8 cellular contexts compared by ENCODE assay signal in genomic region chr7:151245360-151246160, GRCh38. TPM values are rescaled to one million over a fixed set of nuclear protein-coding genes. Genes with fewer than 3 reads are reported as not detected.
DNase-seq lines count a peak whose midpoint lies in the region; ATAC-seq and TF ChIP-seq lines count a peak whose summit lies in the region.

No MANE protein-coding gene starts in this region.

- H3K36me3 Mint-ChIP-seq in brain, result peaks cover 3% of the 10 kb centered on the region

- peak; percentile 63 to 77 for TF ChIP-seq CTCF in brain (conservative IDR thresholded peaks at IDR 0.05)

- peak overlapping the region; percentile 91 to 99 (median 96) for H3K27ac Mint-ChIP-seq in brain

- peaks cover 76% of the 10 kb centered on the region for H3K4me1 Mint-ChIP-seq in brain

- peak; percentile 21 for DNase-seq in COR-L47 (lab: John Stamatoyannopoulos, UW)
- DNase-seq in T-helper 9 cell, result peak; percentile 74
- peak; percentile 28 for DNase-seq in kidney tubule cell (ENCODE audit: low spot score)
- peak; percentile 58 to 65 for DNase-seq in stimulated activated CD8-positive, alpha-beta memory T cell treated with anti-CD3 and anti-CD28 coated beads, Interleukin-2, amount 100 ng/mL, for 48 hours (ENCODE audit: low read depth in 2 of 2)
- no peak for DNase-seq in NCI-H2029 treated with DMSO at 0.1 percent for 48 hours (lab: John Stamatoyannopoulos, UW)

- peak overlapping the region; percentile 90 to 96 (median 91) for H3K4me3 Mint-ChIP-seq in brain

- no peaks in the 10 kb centered on the region for H3K27me3 Mint-ChIP-seq in brain

- ATAC-seq in HG02642 (IDR thresholded peaks at IDR 0.05; ENCODE audit: poor library complexity, unreplicated experiment), result peak; percentile 29
- ATAC-seq in HG02973 (IDR thresholded peaks at IDR 0.05; ENCODE audit: unreplicated experiment), result no peak

- no peaks in the 10 kb centered on the region for H3K9me3 Mint-ChIP-seq in brain

RNA-seq across cellular contexts. Expression of gene SMARCD3, which starts 2.9 kb away (rescaled TPM):
- polyA plus RNA-seq in brain (ENCODE audit: insufficient read depth, low read depth, low replicate concordance), result 42.2 TPM

RNA-seq across cellular contexts. Expression of gene CHPF2, which starts 13.3 kb away (rescaled TPM):
- polyA plus RNA-seq in brain (ENCODE audit: insufficient read depth, low read depth, low replicate concordance), result 15.7 TPM

RNA-seq across cellular contexts. Expression of gene ABCF2, which starts 18.6 kb away (rescaled TPM):
- 38.1 TPM for polyA plus RNA-seq in brain (ENCODE audit: insufficient read depth, low read depth, low replicate concordance)

RNA-seq across cellular contexts. Expression of gene H2BK1, which starts 35.3 kb away (rescaled TPM):
- not detected for polyA plus RNA-seq in brain (ENCODE audit: insufficient read depth, low read depth, low replicate concordance)

RNA-seq across cellular contexts. Expression of gene ASB10, which starts 58.5 kb away (rescaled TPM):
- not detected for polyA plus RNA-seq in brain (ENCODE audit: insufficient read depth, low read depth, low replicate concordance)
